Comparison of ENCODE assay signal across 1 cellular context in genomic region chr6:49551126-49551865, GRCh38.
TF ChIP-seq lines count a peak whose summit lies in the region.

No MANE protein-coding gene starts in this region.

TF ChIP-seq in HEK293, 187 proteins besides CTCF, POLR2A, EP300 and RAD21 (continued from another document and continues in another):
- TF ChIP-seq, protein P1, sequence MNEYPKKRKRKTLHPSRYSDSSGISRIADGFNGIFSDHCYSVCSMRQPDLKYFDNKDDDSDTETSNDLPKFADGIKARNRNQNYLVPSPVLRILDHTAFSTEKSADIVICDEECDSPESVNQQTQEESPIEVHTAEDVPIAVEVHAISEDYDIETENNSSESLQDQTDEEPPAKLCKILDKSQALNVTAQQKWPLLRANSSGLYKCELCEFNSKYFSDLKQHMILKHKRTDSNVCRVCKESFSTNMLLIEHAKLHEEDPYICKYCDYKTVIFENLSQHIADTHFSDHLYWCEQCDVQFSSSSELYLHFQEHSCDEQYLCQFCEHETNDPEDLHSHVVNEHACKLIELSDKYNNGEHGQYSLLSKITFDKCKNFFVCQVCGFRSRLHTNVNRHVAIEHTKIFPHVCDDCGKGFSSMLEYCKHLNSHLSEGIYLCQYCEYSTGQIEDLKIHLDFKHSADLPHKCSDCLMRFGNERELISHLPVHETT (tag by site-specific recombination; IDR thresholded peaks at IDR 0.05): no peak
- TF ChIP-seq ZNF792 (tag by site-specific recombination; IDR thresholded peaks at IDR 0.05) (no peak), ZNF514 (tag by site-specific recombination; IDR thresholded peaks at IDR 0.05) (no peak), ZSCAN16 (tag by site-specific recombination; IDR thresholded peaks at IDR 0.05) (no peak), SP7 (tag by site-specific recombination; IDR thresholded peaks at IDR 0.05) (peak; percentile 87), ZNF776 (tag by site-specific recombination; IDR thresholded peaks at IDR 0.05; ENCODE audit: borderline replicate concordance) (no peak), ZNF621 (tag by site-specific recombination; IDR thresholded peaks at IDR 0.05) (no peak), YY2 (tag by site-specific recombination; IDR thresholded peaks at IDR 0.05) (no peak), ZNF184 (tag by site-specific recombination; IDR thresholded peaks at IDR 0.05) (no peak), ZNF121 (tag by site-specific recombination; IDR thresholded peaks at IDR 0.05) (no peak), ZNF501 (tag by site-specific recombination; IDR thresholded peaks at IDR 0.05) (no peak), TCF7L2 (IDR thresholded peaks at IDR 0.05; ENCODE audit: borderline replicate concordance, low read depth, low read length) (no peak), ZNF76 (tag by site-specific recombination; IDR thresholded peaks at IDR 0.05; ENCODE audit: borderline replicate concordance, low read depth) (no peak), HOXC10 (CRISPR knock-in tag; IDR thresholded peaks at IDR 0.05) (no peak), ZNF18 (tag by site-specific recombination; IDR thresholded peaks at IDR 0.05) (no peak), ZNF433 (tag by site-specific recombination; IDR thresholded peaks at IDR 0.05; ENCODE audit: low read depth) (no peak), ZNF777 (tag by site-specific recombination; IDR thresholded peaks at IDR 0.05; ENCODE audit: borderline replicate concordance) (no peak), WT1 (tag by site-specific recombination; IDR thresholded peaks at IDR 0.05) (no peak), ZNF48 (tag by site-specific recombination; IDR thresholded peaks at IDR 0.05) (no peak), ZSCAN18 (tag by site-specific recombination; IDR thresholded peaks at IDR 0.05) (no peak), ZNF23 (tag by site-specific recombination; IDR thresholded peaks at IDR 0.05; ENCODE audit: borderline replicate concordance) (no peak), GLIS2 (tag by site-specific recombination; IDR thresholded peaks at IDR 0.05) (no peak), ZNF561 (tag by site-specific recombination; IDR thresholded peaks at IDR 0.05; ENCODE audit: borderline replicate concordance) (no peak; the same call in 1 of the 2 replicates), ZNF221 (tag by site-specific recombination; IDR thresholded peaks at IDR 0.05; ENCODE audit: borderline replicate concordance) (no peak), ZNF19 (tag by site-specific recombination; IDR thresholded peaks at IDR 0.05; ENCODE audit: low read depth) (no peak), ZNF626 (tag by site-specific recombination; IDR thresholded peaks at IDR 0.05) (no peak), ZNF266 (tag by site-specific recombination; IDR thresholded peaks at IDR 0.05; ENCODE audit: low read depth) (no peak), PATZ1 (tag by site-specific recombination; IDR thresholded peaks at IDR 0.05) (no peak), KLF8 (tag by site-specific recombination; IDR thresholded peaks at IDR 0.05) (no peak), ZNF175 (tag by site-specific recombination; IDR thresholded peaks at IDR 0.05) (no peak), ZFP37 (tag by site-specific recombination; IDR thresholded peaks at IDR 0.05) (0 out of 2 replicates have a peak, but pooled peaks have one; percentile 12), KLF7 (tag by site-specific recombination; IDR thresholded peaks at IDR 0.05; ENCODE audit: borderline replicate concordance) (no peak), SP3 (tag by site-specific recombination; IDR thresholded peaks at IDR 0.05) (no peak), ZBTB49 (tag by site-specific recombination; IDR thresholded peaks at IDR 0.05; ENCODE audit: low read depth) (no peak), ZNF423 (tag by site-specific recombination; IDR thresholded peaks at IDR 0.05) (no peak), ZBTB20 (tag by site-specific recombination; IDR thresholded peaks at IDR 0.05) (peak; percentile 97), EGR2 (tag by site-specific recombination; IDR thresholded peaks at IDR 0.05; ENCODE audit: low read depth) (no peak)
- TF ChIP-seq, protein P2, sequence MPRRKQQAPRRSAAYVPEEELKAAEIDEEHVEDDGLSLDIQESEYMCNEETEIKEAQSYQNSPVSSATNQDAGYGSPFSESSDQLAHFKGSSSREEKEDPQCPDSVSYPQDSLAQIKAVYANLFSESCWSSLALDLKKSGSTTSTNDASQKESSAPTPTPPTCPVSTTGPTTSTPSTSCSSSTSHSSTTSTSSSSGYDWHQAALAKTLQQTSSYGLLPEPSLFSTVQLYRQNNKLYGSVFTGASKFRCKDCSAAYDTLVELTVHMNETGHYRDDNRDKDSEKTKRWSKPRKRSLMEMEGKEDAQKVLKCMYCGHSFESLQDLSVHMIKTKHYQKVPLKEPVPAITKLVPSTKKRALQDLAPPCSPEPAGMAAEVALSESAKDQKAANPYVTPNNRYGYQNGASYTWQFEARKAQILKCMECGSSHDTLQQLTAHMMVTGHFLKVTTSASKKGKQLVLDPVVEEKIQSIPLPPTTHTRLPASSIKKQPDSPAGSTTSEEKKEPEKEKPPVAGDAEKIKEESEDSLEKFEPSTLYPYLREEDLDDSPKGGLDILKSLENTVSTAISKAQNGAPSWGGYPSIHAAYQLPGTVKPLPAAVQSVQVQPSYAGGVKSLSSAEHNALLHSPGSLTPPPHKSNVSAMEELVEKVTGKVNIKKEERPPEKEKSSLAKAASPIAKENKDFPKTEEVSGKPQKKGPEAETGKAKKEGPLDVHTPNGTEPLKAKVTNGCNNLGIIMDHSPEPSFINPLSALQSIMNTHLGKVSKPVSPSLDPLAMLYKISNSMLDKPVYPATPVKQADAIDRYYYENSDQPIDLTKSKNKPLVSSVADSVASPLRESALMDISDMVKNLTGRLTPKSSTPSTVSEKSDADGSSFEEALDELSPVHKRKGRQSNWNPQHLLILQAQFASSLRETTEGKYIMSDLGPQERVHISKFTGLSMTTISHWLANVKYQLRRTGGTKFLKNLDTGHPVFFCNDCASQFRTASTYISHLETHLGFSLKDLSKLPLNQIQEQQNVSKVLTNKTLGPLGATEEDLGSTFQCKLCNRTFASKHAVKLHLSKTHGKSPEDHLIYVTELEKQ (tag by site-specific recombination; IDR thresholded peaks at IDR 0.05; ENCODE audit: borderline replicate concordance): no peak
- TF ChIP-seq, protein P3, sequence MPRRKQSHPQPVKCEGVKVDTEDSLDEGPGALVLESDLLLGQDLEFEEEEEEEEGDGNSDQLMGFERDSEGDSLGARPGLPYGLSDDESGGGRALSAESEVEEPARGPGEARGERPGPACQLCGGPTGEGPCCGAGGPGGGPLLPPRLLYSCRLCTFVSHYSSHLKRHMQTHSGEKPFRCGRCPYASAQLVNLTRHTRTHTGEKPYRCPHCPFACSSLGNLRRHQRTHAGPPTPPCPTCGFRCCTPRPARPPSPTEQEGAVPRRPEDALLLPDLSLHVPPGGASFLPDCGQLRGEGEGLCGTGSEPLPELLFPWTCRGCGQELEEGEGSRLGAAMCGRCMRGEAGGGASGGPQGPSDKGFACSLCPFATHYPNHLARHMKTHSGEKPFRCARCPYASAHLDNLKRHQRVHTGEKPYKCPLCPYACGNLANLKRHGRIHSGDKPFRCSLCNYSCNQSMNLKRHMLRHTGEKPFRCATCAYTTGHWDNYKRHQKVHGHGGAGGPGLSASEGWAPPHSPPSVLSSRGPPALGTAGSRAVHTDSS (tag by site-specific recombination; IDR thresholded peaks at IDR 0.05): no peak
- TF ChIP-seq, protein P4, sequence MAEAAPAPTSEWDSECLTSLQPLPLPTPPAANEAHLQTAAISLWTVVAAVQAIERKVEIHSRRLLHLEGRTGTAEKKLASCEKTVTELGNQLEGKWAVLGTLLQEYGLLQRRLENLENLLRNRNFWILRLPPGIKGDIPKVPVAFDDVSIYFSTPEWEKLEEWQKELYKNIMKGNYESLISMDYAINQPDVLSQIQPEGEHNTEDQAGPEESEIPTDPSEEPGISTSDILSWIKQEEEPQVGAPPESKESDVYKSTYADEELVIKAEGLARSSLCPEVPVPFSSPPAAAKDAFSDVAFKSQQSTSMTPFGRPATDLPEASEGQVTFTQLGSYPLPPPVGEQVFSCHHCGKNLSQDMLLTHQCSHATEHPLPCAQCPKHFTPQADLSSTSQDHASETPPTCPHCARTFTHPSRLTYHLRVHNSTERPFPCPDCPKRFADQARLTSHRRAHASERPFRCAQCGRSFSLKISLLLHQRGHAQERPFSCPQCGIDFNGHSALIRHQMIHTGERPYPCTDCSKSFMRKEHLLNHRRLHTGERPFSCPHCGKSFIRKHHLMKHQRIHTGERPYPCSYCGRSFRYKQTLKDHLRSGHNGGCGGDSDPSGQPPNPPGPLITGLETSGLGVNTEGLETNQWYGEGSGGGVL (tag by site-specific recombination; IDR thresholded peaks at IDR 0.05): no peak
- TF ChIP-seq, protein P5, sequence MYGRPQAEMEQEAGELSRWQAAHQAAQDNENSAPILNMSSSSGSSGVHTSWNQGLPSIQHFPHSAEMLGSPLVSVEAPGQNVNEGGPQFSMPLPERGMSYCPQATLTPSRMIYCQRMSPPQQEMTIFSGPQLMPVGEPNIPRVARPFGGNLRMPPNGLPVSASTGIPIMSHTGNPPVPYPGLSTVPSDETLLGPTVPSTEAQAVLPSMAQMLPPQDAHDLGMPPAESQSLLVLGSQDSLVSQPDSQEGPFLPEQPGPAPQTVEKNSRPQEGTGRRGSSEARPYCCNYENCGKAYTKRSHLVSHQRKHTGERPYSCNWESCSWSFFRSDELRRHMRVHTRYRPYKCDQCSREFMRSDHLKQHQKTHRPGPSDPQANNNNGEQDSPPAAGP (tag by site-specific recombination; IDR thresholded peaks at IDR 0.05): no peak
- TF ChIP-seq, protein P6, sequence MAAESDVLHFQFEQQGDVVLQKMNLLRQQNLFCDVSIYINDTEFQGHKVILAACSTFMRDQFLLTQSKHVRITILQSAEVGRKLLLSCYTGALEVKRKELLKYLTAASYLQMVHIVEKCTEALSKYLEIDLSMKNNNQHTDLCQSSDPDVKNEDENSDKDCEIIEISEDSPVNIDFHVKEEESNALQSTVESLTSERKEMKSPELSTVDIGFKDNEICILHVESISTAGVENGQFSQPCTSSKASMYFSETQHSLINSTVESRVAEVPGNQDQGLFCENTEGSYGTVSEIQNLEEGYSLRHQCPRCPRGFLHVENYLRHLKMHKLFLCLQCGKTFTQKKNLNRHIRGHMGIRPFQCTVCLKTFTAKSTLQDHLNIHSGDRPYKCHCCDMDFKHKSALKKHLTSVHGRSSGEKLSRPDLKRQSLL (tag by site-specific recombination; IDR thresholded peaks at IDR 0.05): no peak
- TF ChIP-seq, protein P7, sequence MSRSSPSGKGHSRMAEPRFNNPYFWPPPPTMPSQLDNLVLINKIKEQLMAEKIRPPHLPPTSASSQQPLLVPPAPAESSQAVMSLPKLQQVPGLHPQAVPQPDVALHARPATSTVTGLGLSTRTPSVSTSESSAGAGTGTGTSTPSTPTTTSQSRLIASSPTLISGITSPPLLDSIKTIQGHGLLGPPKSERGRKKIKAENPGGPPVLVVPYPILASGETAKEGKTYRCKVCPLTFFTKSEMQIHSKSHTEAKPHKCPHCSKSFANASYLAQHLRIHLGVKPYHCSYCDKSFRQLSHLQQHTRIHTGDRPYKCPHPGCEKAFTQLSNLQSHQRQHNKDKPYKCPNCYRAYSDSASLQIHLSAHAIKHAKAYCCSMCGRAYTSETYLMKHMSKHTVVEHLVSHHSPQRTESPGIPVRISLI (tag by site-specific recombination; IDR thresholded peaks at IDR 0.05): no peak
